Comparison of ENCODE assay signal across 8 cellular contexts in genomic region chr1:1511533-1512285, GRCh38. TPM values are rescaled to one million over a fixed set of nuclear protein-coding genes. Genes with fewer than 3 reads are reported as not detected.
DNase-seq lines count a peak whose midpoint lies in the region; ATAC-seq, FAIRE-seq and TF ChIP-seq lines count a peak whose summit lies in the region.

Gene ATAD3A (plus strand): TSS chr1:1512162. CDS start chr1:1512269, 107 bp downstream.

- no peak for TF ChIP-seq RAD21 in A549 (conservative IDR thresholded peaks at IDR 0.05 in 1 of 2, IDR thresholded peaks at IDR 0.05 in 1 of 2)

- peak within 1 kb of the TSS; percentile 93 for H3K4me2 ChIP-seq in A549

- no peaks in the 10 kb centered on the region for H3K36me3 Mint-ChIP-seq in brain

- FAIRE-seq in A549 (lab: Jason Lieb, UNC): no peak

- peak within 1 kb of the TSS; percentile 89 to 95 (median 93) for H3K4me3 Mint-ChIP-seq in brain

- H3K27ac ChIP-seq in A549: peak within 1 kb of the TSS; percentile 97 to 99
- no peak within 1 kb of the TSS for H3K27ac ChIP-seq in iPS DF 6.9 (ENCODE audit: low read length)
- peak within 1 kb of the TSS; percentile 93 to 100 (median 96) for H3K27ac ChIP-seq in gastrocnemius medialis

- in situ Hi-C loops in gastrocnemius medialis (cut with MboI; ENCODE audit: low sequenced_read_pairs in 4 of 4): no loop called here

- H3K36me3 ChIP-seq in iPS DF 6.9 (ENCODE audit: control insufficient read depth, insufficient read depth, low read length): no peaks in the 10 kb centered on the region
- H3K36me3 ChIP-seq in gastrocnemius medialis: peaks cover 0 to 3% of the 10 kb centered on the region in 2 donors

- H3K27me3 ChIP-seq in iPS DF 6.9 (ENCODE audit: control insufficient read depth, insufficient read depth, low read length) (no peaks in the 10 kb centered on the region), gastrocnemius medialis (no peaks in the 10 kb centered on the region)

- DNase-seq in A549 (ENCODE audit: low read depth in 1 of 2, low spot score in 1 of 2): peak; percentile 81 to 97
- DNase-seq in NCI-H2171 (lab: John Stamatoyannopoulos, UW): peak; percentile 99
- DNase-seq in UCSD-AML1 (lab: John Stamatoyannopoulos, UW; ENCODE audit: unreplicated experiment): peak; percentile 97
- peak; percentile 95 for DNase-seq in iPS DF 6.9 (ENCODE audit: low read depth, low spot score)
- DNase-seq in gastrocnemius medialis: peak; percentile 97 to 98

- H3K4me3 ChIP-seq in A549 (peak within 1 kb of the TSS; percentile 98), iPS DF 6.9 (ENCODE audit: low read length) (peak within 1 kb of the TSS; percentile 92), gastrocnemius medialis (peak within 1 kb of the TSS; percentile 81 to 99 (median 94))

- POLR2A ChIA-PET in A549 (lab: Yijun Ruan, JAX): no interaction called here

- ATAC-seq in A549: peak; percentile 92 to 95
- ATAC-seq in GM18868 (IDR thresholded peaks at IDR 0.05; ENCODE audit: unreplicated experiment): peak; percentile 84
- ATAC-seq in HG03103 (IDR thresholded peaks at IDR 0.05; ENCODE audit: low read depth, unreplicated experiment): peak; percentile 62
- peak; percentile 92 to 93 for ATAC-seq in gastrocnemius medialis

- intact Hi-C loops in gastrocnemius medialis (cut with DNase I; ENCODE audit: low total_unique reads): loop anchor here (1.0 to 5.0 kb wide), 3 partner anchors 40 to 106 kb away; partner anchors contain the start of genes ATAD3B, MIB2 and SSU72

- WGBS in A549 (ENCODE audit: missing lambda C conversion rate): 0% methylated on average over 12 of the region's 99 CpGs
- no CpG with 5 or more reads among the region's 99 CpGs for WGBS in iPS DF 6.9 (ENCODE audit: insufficient coverage, insufficient read length)

- H3K9me3 Mint-ChIP-seq in brain: no peaks in the 10 kb centered on the region

- TF ChIP-seq POLR2A in A549 (IDR thresholded peaks at IDR 0.05; ENCODE audit: low read length) (peak; percentile 51), gastrocnemius medialis (IDR thresholded peaks at IDR 0.05) (peak; percentile 84 to 91)

- H3K4me1 Mint-ChIP-seq in brain: peaks cover 8% of the 10 kb centered on the region

- CTCF ChIA-PET in A549 (lab: Yijun Ruan, JAX): interaction anchor here (0.7 kb wide), 1 partner anchor 71 kb away, joined by 3 read pairs; no protein-coding TSS in a partner anchor

- TF ChIP-seq CTCF in A549 (IDR thresholded peaks at IDR 0.05) (no peak), brain (conservative IDR thresholded peaks at IDR 0.05) (no peak), gastrocnemius medialis (IDR thresholded peaks at IDR 0.05 in 4 of 5, conservative IDR thresholded peaks at IDR 0.05 in 1 of 5) (peak in 3 of 5 experiments; percentile 9 to 46 (median 27))

- no peaks in the 10 kb centered on the region for H3K27me3 Mint-ChIP-seq in brain

- H3K9me3 ChIP-seq in A549 (no peaks in the 10 kb centered on the region), iPS DF 6.9 (ENCODE audit: control insufficient read depth, insufficient read depth, low read length) (no peaks in the 10 kb centered on the region), gastrocnemius medialis (no peaks in the 10 kb centered on the region)

- H3K27ac Mint-ChIP-seq in brain: peak within 1 kb of the TSS; percentile 94 to 97 (median 95)

- H3K4me1 ChIP-seq in A549: 0 out of 3 replicates have a peak, but pooled peaks cover 5% of the 10 kb centered on the region
- no peaks in the 10 kb centered on the region; the same call in 1 of the 2 replicates for H3K4me1 ChIP-seq in iPS DF 6.9 (ENCODE audit: control insufficient read depth, insufficient read depth, low read length)
- peaks cover 6 to 13% of the 10 kb centered on the region in 2 donors for H3K4me1 ChIP-seq in gastrocnemius medialis

- TF ChIP-seq EP300 in A549 (IDR thresholded peaks at IDR 0.05): no peak

TF ChIP-seq in A549, 52 proteins besides CTCF, POLR2A, EP300 and RAD21 (continues in another document):
- no peak for TF ChIP-seq HEYL (CRISPR knock-in tag; IDR thresholded peaks at IDR 0.05)
- no peak for TF ChIP-seq JUNB (IDR thresholded peaks at IDR 0.05)
- TF ChIP-seq FOSB (CRISPR knock-in tag; IDR thresholded peaks at IDR 0.05): no peak
- no peak for TF ChIP-seq HOXA7 (CRISPR knock-in tag; IDR thresholded peaks at IDR 0.05)
- TF ChIP-seq NR3C1 (IDR thresholded peaks at IDR 0.05): no peak
- no peak for TF ChIP-seq ZC3H11A (IDR thresholded peaks at IDR 0.05)
- TF ChIP-seq, protein P1, sequence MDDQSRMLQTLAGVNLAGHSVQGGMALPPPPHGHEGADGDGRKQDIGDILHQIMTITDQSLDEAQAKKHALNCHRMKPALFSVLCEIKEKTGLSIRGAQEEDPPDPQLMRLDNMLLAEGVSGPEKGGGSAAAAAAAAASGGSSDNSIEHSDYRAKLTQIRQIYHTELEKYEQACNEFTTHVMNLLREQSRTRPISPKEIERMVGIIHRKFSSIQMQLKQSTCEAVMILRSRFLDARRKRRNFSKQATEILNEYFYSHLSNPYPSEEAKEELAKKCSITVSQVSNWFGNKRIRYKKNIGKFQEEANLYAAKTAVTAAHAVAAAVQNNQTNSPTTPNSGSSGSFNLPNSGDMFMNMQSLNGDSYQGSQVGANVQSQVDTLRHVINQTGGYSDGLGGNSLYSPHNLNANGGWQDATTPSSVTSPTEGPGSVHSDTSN (IDR thresholded peaks at IDR 0.05): 0 out of 2 replicates have a peak, but pooled peaks have one; percentile 66
- TF ChIP-seq MAFK (IDR thresholded peaks at IDR 0.05; ENCODE audit: partially characterized antibody): no peak
- no peak for TF ChIP-seq HDAC2 (IDR thresholded peaks at IDR 0.05)
- TF ChIP-seq, protein P2, sequence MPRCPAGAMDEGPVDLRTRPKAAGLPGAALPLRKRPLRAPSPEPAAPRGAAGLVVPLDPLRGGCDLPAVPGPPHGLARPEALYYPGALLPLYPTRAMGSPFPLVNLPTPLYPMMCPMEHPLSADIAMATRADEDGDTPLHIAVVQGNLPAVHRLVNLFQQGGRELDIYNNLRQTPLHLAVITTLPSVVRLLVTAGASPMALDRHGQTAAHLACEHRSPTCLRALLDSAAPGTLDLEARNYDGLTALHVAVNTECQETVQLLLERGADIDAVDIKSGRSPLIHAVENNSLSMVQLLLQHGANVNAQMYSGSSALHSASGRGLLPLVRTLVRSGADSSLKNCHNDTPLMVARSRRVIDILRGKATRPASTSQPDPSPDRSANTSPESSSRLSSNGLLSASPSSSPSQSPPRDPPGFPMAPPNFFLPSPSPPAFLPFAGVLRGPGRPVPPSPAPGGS (IDR thresholded peaks at IDR 0.05): peak; percentile 75; the same call in 2 of the 3 replicates
- TF ChIP-seq RNF2 (IDR thresholded peaks at IDR 0.05; ENCODE audit: borderline replicate concordance, low read depth): no peak
- TF ChIP-seq, protein P3, sequence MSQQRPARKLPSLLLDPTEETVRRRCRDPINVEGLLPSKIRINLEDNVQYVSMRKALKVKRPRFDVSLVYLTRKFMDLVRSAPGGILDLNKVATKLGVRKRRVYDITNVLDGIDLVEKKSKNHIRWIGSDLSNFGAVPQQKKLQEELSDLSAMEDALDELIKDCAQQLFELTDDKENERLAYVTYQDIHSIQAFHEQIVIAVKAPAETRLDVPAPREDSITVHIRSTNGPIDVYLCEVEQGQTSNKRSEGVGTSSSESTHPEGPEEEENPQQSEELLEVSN (IDR thresholded peaks at IDR 0.05; ENCODE audit: borderline replicate concordance, low read depth): peak; percentile 67
- TF ChIP-seq REST (IDR thresholded peaks at IDR 0.05): peak; percentile 94
- peak; percentile 90 for TF ChIP-seq CHD2 (IDR thresholded peaks at IDR 0.05; ENCODE audit: low read length, partially characterized antibody)
- TF ChIP-seq MAZ (IDR thresholded peaks at IDR 0.05; ENCODE audit: borderline replicate concordance, low read depth, low read length): no peak
- TF ChIP-seq SREBF2 (IDR thresholded peaks at IDR 0.05): no peak
- TF ChIP-seq CBX2 (IDR thresholded peaks at IDR 0.05; ENCODE audit: borderline replicate concordance, low read depth): no peak
- no peak for TF ChIP-seq KDM1A (IDR thresholded peaks at IDR 0.05; ENCODE audit: low read depth)

RNA-seq across cellular contexts. Expression of gene ATAD3A, which starts in this region (rescaled TPM):
- polyA plus RNA-seq in A549 (2011; rRNA removed) (6.6 and 10.9 TPM in 2 replicates), A549 (2017; fragmentation: RNase III; extraction: RNeasy Plus Mini Kit Qiagen cat#74134 plus additional on column Dnase treatment) (25.1 to 29.1 TPM (median 27.2 TPM) in 3 replicates), brain (ENCODE audit: insufficient read depth, low read depth, low replicate concordance) (47.5 TPM)
- polyA plus RNA-seq in A549 (2012; cell fraction: cytosol; rRNA removed): 37.2 and 44.0 TPM in 2 replicates
- 58.1 and 78.3 TPM in 2 replicates for polyA plus RNA-seq in A549 (2012; cell fraction: nucleus; rRNA removed)
- 6.2 and 10.8 TPM in 2 replicates for polyA minus RNA-seq in A549 (2011; rRNA and poly(A)+ RNA removed)
- total RNA-seq in gastrocnemius medialis: 10 to 100 TPM; 22.9 to 47.9 (median 35.6) TPM

Comparison
In these comparisons a context has a peak if more than half of its experiments do, and no peak if none do; other contexts are left out.
1. CTCF ChIP-seq: peak in gastrocnemius medialis (3 of 5); none in A549 (single experiment) and brain (0 of 2).
2. Peak in every context shown above with its lines, with median percentiles within 50 percentile points of each other: ATAC-seq, DNase-seq and H3K4me3 ChIP-seq.